ENCODE assay signal across 1 cellular context in the genomic region with DNA sequence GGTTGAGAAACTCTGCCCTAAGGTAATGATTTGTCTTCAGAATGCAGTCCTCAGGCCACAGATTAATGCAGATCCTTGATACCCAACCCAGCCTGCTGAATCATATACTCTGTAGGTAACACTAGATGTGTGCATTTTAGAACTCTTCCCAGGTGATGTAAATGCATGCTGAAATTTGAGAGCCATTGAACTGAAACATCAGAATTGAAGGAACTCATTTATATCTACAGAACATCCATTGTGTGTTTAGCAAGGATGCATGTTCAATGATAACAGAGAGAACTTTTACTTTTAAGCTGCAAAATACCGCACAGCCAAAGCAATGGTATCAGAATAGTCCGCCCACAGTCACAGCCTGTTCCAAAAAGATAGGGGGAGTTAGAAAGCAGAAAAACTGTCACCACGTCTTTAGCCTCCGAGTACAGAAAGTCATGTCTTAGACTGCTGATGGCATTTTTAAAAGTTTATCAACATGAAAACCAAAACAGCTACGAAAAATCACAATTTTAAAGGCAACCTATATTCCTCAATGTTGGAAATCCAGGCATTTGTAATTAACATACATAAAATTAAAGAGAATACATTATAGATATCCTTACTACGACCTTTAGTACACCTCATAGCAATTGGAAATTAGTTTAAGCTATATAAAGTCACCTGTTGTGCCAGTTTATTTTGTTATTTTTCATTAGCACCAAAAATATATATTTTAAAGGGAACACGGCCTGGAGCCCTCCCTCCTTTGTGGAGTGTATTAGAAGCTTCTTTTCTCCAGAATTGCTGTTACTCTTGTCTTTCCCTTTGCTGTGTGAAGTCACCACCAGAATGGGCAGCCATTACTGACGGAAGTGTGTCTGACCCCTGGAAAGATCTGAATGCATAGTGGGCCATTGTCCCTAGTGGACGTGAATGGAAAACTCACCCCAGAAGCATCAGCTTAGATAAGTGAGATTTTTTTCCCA.
TF ChIP-seq lines count a peak whose summit lies in the region.

No MANE protein-coding gene starts in this region.

TF ChIP-seq in K562, 482 proteins besides CTCF, POLR2A, EP300 and RAD21 (continued from another document and continues in another):
- TF ChIP-seq, protein P1, sequence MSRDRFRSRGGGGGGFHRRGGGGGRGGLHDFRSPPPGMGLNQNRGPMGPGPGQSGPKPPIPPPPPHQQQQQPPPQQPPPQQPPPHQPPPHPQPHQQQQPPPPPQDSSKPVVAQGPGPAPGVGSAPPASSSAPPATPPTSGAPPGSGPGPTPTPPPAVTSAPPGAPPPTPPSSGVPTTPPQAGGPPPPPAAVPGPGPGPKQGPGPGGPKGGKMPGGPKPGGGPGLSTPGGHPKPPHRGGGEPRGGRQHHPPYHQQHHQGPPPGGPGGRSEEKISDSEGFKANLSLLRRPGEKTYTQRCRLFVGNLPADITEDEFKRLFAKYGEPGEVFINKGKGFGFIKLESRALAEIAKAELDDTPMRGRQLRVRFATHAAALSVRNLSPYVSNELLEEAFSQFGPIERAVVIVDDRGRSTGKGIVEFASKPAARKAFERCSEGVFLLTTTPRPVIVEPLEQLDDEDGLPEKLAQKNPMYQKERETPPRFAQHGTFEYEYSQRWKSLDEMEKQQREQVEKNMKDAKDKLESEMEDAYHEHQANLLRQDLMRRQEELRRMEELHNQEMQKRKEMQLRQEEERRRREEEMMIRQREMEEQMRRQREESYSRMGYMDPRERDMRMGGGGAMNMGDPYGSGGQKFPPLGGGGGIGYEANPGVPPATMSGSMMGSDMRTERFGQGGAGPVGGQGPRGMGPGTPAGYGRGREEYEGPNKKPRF (IDR thresholded peaks at IDR 0.05; ENCODE audit: low read depth, low read length) = no peak
- no peak for TF ChIP-seq ZNF551 (CRISPR knock-in tag; IDR thresholded peaks at IDR 0.05)
- no peak for TF ChIP-seq TSC22D4 (tag; IDR thresholded peaks at IDR 0.05)
- TF ChIP-seq, protein P2, sequence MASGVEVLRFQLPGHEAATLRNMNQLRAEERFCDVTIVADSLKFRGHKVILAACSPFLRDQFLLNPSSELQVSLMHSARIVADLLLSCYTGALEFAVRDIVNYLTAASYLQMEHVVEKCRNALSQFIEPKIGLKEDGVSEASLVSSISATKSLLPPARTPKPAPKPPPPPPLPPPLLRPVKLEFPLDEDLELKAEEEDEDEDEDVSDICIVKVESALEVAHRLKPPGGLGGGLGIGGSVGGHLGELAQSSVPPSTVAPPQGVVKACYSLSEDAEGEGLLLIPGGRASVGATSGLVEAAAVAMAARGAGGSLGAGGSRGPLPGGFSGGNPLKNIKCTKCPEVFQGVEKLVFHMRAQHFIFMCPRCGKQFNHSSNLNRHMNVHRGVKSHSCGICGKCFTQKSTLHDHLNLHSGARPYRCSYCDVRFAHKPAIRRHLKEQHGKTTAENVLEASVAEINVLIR (CRISPR knock-in tag; IDR thresholded peaks at IDR 0.05) = no peak; the same call in 1 of the 2 replicates
- TF ChIP-seq, protein P3, sequence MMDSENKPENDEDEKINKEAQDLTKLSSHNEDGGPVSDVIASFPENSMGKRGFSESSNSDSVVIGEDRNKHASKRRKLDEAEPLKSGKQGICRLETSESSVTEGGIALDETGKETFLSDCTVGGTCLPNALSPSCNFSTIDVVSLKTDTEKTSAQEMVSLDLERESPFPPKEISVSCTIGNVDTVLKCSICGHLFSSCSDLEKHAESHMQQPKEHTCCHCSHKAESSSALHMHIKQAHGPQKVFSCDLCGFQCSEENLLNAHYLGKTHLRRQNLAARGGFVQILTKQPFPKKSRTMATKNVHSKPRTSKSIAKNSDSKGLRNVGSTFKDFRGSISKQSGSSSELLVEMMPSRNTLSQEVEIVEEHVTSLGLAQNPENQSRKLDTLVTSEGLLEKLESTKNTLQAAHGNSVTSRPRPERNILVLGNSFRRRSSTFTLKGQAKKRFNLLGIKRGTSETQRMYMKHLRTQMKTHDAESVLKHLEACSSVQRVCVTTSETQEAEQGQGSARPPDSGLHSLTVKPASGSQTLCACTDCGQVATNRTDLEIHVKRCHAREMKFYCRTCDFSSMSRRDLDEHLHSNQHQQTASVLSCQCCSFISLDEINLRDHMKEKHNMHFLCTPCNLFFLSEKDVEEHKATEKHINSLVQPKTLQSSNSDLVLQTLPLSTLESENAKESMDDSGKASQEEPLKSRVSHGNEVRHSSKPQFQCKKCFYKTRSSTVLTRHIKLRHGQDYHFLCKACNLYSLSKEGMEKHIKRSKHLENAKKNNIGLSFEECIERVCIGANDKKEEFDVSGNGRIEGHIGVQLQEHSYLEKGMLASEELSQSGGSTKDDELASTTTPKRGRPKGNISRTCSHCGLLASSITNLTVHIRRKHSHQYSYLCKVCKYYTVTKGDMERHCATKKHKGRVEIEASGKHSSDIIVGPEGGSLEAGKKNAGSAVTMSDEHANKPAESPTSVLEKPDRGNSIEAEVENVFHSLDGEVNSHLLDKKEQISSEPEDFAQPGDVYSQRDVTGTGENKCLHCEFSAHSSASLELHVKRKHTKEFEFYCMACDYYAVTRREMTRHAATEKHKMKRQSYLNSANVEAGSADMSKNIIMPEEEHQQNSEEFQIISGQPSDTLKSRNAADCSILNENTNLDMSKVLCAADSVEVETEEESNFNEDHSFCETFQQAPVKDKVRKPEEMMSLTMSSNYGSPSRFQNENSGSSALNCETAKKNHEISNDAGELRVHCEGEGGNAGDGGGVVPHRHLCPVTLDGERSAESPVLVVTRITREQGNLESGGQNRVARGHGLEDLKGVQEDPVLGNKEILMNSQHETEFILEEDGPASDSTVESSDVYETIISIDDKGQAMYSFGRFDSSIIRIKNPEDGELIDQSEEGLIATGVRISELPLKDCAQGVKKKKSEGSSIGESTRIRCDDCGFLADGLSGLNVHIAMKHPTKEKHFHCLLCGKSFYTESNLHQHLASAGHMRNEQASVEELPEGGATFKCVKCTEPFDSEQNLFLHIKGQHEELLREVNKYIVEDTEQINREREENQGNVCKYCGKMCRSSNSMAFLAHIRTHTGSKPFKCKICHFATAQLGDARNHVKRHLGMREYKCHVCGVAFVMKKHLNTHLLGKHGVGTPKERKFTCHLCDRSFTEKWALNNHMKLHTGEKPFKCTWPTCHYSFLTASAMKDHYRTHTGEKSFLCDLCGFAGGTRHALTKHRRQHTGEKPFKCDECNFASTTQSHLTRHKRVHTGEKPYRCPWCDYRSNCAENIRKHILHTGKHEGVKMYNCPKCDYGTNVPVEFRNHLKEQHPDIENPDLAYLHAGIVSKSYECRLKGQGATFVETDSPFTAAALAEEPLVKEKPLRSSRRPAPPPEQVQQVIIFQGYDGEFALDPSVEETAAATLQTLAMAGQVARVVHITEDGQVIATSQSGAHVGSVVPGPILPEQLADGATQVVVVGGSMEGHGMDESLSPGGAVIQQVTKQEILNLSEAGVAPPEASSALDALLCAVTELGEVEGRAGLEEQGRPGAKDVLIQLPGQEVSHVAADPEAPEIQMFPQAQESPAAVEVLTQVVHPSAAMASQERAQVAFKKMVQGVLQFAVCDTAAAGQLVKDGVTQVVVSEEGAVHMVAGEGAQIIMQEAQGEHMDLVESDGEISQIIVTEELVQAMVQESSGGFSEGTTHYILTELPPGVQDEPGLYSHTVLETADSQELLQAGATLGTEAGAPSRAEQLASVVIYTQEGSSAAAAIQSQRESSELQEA (IDR thresholded peaks at IDR 0.05; ENCODE audit: low read depth) = no peak
- 0 out of 2 replicates have a peak, but pooled peaks have one; percentile 39 for TF ChIP-seq BMI1 (IDR thresholded peaks at IDR 0.05; ENCODE audit: low read length)
- no peak for TF ChIP-seq ZNF780A (CRISPR knock-in tag; IDR thresholded peaks at IDR 0.05)
- no peak for TF ChIP-seq MCM7 (IDR thresholded peaks at IDR 0.05)
- TF ChIP-seq RUNX1 (IDR thresholded peaks at IDR 0.05; ENCODE audit: low read depth) = peak; percentile 54; the same call in 1 of the 2 replicates
- TF ChIP-seq, protein P4, sequence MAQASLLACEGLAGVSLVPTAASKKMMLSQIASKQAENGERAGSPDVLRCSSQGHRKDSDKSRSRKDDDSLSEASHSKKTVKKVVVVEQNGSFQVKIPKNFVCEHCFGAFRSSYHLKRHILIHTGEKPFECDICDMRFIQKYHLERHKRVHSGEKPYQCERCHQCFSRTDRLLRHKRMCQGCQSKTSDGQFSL (CRISPR knock-in tag; IDR thresholded peaks at IDR 0.05) = no peak
- TF ChIP-seq, protein P4 (tag; IDR thresholded peaks at IDR 0.05) = peak in 1 of 2 experiments; percentile 56; a peak in 1 of 4 replicates
- TF ChIP-seq, protein P5, sequence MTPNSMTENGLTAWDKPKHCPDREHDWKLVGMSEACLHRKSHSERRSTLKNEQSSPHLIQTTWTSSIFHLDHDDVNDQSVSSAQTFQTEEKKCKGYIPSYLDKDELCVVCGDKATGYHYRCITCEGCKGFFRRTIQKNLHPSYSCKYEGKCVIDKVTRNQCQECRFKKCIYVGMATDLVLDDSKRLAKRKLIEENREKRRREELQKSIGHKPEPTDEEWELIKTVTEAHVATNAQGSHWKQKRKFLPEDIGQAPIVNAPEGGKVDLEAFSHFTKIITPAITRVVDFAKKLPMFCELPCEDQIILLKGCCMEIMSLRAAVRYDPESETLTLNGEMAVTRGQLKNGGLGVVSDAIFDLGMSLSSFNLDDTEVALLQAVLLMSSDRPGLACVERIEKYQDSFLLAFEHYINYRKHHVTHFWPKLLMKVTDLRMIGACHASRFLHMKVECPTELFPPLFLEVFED (CRISPR knock-in tag; conservative IDR thresholded peaks at IDR 0.05) = no peak
- TF ChIP-seq RCOR1 (IDR thresholded peaks at IDR 0.05; ENCODE audit: borderline replicate concordance in 1 of 2, low read depth in 2 of 2, low read length in 2 of 2) = peak in 1 of 2 experiments; percentile 93; a peak in 3 of 4 replicates
- TF ChIP-seq, protein P6, sequence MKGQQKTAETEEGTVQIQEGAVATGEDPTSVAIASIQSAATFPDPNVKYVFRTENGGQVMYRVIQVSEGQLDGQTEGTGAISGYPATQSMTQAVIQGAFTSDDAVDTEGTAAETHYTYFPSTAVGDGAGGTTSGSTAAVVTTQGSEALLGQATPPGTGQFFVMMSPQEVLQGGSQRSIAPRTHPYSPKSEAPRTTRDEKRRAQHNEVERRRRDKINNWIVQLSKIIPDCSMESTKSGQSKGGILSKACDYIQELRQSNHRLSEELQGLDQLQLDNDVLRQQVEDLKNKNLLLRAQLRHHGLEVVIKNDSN (CRISPR knock-in tag; IDR thresholded peaks at IDR 0.05) = no peak
- TF ChIP-seq CBX1 (IDR thresholded peaks at IDR 0.05; ENCODE audit: low read depth) = no peak
- no peak for TF ChIP-seq NR2F6 (CRISPR knock-in tag; IDR thresholded peaks at IDR 0.05)
- TF ChIP-seq CEBPB (tag; IDR thresholded peaks at IDR 0.05) = peak; percentile 77
- no peak for TF ChIP-seq SPI1 (IDR thresholded peaks at IDR 0.05; ENCODE audit: borderline replicate concordance, low read depth, low read length)
- TF ChIP-seq RB1 (IDR thresholded peaks at IDR 0.05; ENCODE audit: low read depth) = peak; percentile 14; the same call in 1 of the 2 replicates
- peak; percentile 60 for TF ChIP-seq EP400 (IDR thresholded peaks at IDR 0.05)
- TF ChIP-seq HDGF (IDR thresholded peaks at IDR 0.05) = no peak
- no peak for TF ChIP-seq PTBP1 (IDR thresholded peaks at IDR 0.05; ENCODE audit: low read depth, low read length)
- TF ChIP-seq SUPT5H (IDR thresholded peaks at IDR 0.05) = peak; percentile 62
- TF ChIP-seq MTA2 (IDR thresholded peaks at IDR 0.05; ENCODE audit: low read depth) = peak; percentile 95
- peak; percentile 92 for TF ChIP-seq ZEB2 (IDR thresholded peaks at IDR 0.05)
- peak; percentile 70 for TF ChIP-seq FOSL1 (tag; conservative IDR thresholded peaks at IDR 0.05)
- TF ChIP-seq ZNF12 (CRISPR knock-in tag; IDR thresholded peaks at IDR 0.05) = no peak; the same call in 1 of the 2 replicates
- TF ChIP-seq ZNF586 (CRISPR knock-in tag; conservative IDR thresholded peaks at IDR 0.05) = no peak
- peak; percentile 55; the same call in 1 of the 2 replicates for TF ChIP-seq ADNP (tag; IDR thresholded peaks at IDR 0.05)
- TF ChIP-seq ATF1 (CRISPR knock-in tag; IDR thresholded peaks at IDR 0.05) = no peak
- TF ChIP-seq ATF1 (tag; IDR thresholded peaks at IDR 0.05) = peak; percentile 76
- TF ChIP-seq ZNF311 (CRISPR knock-in tag; IDR thresholded peaks at IDR 0.05) = 0 out of 2 replicates have a peak, but pooled peaks have one; percentile 46
- no peak for TF ChIP-seq POLR2B (IDR thresholded peaks at IDR 0.05; ENCODE audit: low read depth, partially characterized antibody)
- peak; percentile 60; the same call in 1 of the 2 replicates for TF ChIP-seq MAFG (tag; conservative IDR thresholded peaks at IDR 0.05)
- TF ChIP-seq POLR2G (IDR thresholded peaks at IDR 0.05; ENCODE audit: low read depth, low read length) = 0 out of 2 replicates have a peak, but pooled peaks have one; percentile 29
- TF ChIP-seq, protein P7, sequence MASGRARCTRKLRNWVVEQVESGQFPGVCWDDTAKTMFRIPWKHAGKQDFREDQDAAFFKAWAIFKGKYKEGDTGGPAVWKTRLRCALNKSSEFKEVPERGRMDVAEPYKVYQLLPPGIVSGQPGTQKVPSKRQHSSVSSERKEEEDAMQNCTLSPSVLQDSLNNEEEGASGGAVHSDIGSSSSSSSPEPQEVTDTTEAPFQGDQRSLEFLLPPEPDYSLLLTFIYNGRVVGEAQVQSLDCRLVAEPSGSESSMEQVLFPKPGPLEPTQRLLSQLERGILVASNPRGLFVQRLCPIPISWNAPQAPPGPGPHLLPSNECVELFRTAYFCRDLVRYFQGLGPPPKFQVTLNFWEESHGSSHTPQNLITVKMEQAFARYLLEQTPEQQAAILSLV (tag; IDR thresholded peaks at IDR 0.05) = no peak
- TF ChIP-seq ARID1B (IDR thresholded peaks at IDR 0.05) = peak; percentile 99
- TF ChIP-seq, protein P8, sequence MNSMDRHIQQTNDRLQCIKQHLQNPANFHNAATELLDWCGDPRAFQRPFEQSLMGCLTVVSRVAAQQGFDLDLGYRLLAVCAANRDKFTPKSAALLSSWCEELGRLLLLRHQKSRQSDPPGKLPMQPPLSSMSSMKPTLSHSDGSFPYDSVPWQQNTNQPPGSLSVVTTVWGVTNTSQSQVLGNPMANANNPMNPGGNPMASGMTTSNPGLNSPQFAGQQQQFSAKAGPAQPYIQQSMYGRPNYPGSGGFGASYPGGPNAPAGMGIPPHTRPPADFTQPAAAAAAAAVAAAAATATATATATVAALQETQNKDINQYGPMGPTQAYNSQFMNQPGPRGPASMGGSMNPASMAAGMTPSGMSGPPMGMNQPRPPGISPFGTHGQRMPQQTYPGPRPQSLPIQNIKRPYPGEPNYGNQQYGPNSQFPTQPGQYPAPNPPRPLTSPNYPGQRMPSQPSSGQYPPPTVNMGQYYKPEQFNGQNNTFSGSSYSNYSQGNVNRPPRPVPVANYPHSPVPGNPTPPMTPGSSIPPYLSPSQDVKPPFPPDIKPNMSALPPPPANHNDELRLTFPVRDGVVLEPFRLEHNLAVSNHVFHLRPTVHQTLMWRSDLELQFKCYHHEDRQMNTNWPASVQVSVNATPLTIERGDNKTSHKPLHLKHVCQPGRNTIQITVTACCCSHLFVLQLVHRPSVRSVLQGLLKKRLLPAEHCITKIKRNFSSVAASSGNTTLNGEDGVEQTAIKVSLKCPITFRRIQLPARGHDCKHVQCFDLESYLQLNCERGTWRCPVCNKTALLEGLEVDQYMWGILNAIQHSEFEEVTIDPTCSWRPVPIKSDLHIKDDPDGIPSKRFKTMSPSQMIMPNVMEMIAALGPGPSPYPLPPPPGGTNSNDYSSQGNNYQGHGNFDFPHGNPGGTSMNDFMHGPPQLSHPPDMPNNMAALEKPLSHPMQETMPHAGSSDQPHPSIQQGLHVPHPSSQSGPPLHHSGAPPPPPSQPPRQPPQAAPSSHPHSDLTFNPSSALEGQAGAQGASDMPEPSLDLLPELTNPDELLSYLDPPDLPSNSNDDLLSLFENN (IDR thresholded peaks at IDR 0.05; ENCODE audit: low read depth in 2 of 2, low read length in 2 of 2) = peak in 1 of 2 experiments; percentile 95; a peak in 2 of 4 replicates
- TF ChIP-seq NFE2L1 (tag; IDR thresholded peaks at IDR 0.05; ENCODE audit: borderline replicate concordance, low read depth) = no peak
- TF ChIP-seq SP2 (IDR thresholded peaks at IDR 0.05; ENCODE audit: extremely low read depth, low read depth, low read length, poor library complexity, severe bottlenecking) = no peak
